Comparison of ENCODE assay signal across 19 cellular contexts in the genomic region with DNA sequence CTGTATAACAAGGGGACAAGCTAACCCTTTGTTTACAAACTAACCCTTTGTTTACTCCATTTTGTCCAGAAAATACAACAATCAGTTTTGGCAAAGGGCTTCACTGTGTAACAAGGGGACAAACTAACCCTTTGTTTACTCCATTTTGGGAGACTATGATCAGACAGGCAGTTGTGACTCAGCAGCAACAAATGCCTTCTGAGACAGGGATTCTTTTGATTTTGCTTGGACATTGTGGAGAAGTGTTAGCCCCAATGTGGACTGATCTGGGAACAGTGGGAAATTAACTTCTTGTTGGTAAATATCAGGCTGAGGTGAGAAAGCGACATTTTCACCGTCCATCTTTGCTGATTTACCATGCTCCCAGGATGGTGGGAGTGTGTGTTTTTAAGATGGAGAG. TPM values are rescaled to one million over a fixed set of nuclear protein-coding genes. Genes with fewer than 3 reads are reported as not detected.
DNase-seq lines count a peak whose midpoint lies in the region; ATAC-seq and TF ChIP-seq lines count a peak whose summit lies in the region.
"Had no signal": no experiment of that assay in that cellular context is flagged by ENCODE, and none has a peak within 500 bp of the region (broad histone marks: within the 10 kb centered on the region; RNA-seq: fewer than 3 reads in every experiment).

No MANE protein-coding gene starts in this region.

- no peaks in the 10 kb centered on the region for H3K36me3 ChIP-seq in HCT116 (ENCODE audit: control insufficient read depth in 1 of 2, insufficient read depth in 2 of 2, low read length in 2 of 2)
- H3K36me3 ChIP-seq in lower lobe of right lung: no peaks in the 10 kb centered on the region
- H3K36me3 ChIP-seq: ascending aorta, heart left ventricle had no signal

- H3K27ac Mint-ChIP-seq in stimulated activated naive CD8-positive, alpha-beta T cell treated with anti-CD3 and anti-CD28 coated beads, Interleukin-15, amount 100 ng/mL, for 72 hours: no peak overlapping the region
- no peak overlapping the region for H3K27ac Mint-ChIP-seq in activated T-cell treated with anti-CD3 and anti-CD28 coated beads, Interleukin-2, amount 50 U/mL, for 24 hours
- H3K27ac Mint-ChIP-seq: activated CD8-positive, alpha-beta T cell treated with anti-CD3 and anti-CD28 coated beads for 36 hours; activated T-helper 2 cell treated with anti-CD3 and anti-CD28 coated beads, Interferon-gamma antibody, Interleukin-2, Interleukin-4, amounts not matched to agents 10 μg/mL and 5 μg/mL and 100 μg/mL, durations not matched to agents 14 hours and 24 hours and 36 hours; endodermal cell had no signal

- no peak overlapping the region for H3K4me3 Mint-ChIP-seq in stimulated activated naive CD8-positive, alpha-beta T cell treated with anti-CD3 and anti-CD28 coated beads, Interleukin-15, amount 100 ng/mL, for 72 hours
- no peak overlapping the region for H3K4me3 Mint-ChIP-seq in activated T-cell treated with anti-CD3 and anti-CD28 coated beads, Interleukin-2, amount 50 U/mL, for 24 hours
- H3K4me3 Mint-ChIP-seq: activated CD8-positive, alpha-beta T cell treated with anti-CD3 and anti-CD28 coated beads for 36 hours; endodermal cell had no signal

- H3K27ac ChIP-seq in HCT116 (ENCODE audit: low read depth, low read length) (no peak overlapping the region), caudate nucleus (ENCODE audit: low read depth, low read length) (peak overlapping the region; percentile 46), lower lobe of right lung (peak overlapping the region; percentile 74), substantia nigra (ENCODE audit: low read depth, low read length, poor library complexity, severe bottlenecking) (peak overlapping the region; percentile 60)
- H3K27ac ChIP-seq: ascending aorta, heart left ventricle had no signal

- DNase-seq in HCT116 (ENCODE audit: low read depth, low spot score): no peak
- peak in 4 of 61 donors; percentile 6 to 14 (median 8) for DNase-seq in caudate nucleus (lab: John Stamatoyannopoulos, UW)
- DNase-seq in lower lobe of right lung: no peak
- DNase-seq in substantia nigra (lab: John Stamatoyannopoulos, UW): peak in 1 of 49 donors; percentile 13
- no peak for DNase-seq in stimulated activated naive CD8-positive, alpha-beta T cell treated with anti-CD3 and anti-CD28 coated beads, Interleukin-15, amount 100 ng/mL, for 72 hours
- DNase-seq in NOMO-1 (lab: John Stamatoyannopoulos, UW; ENCODE audit: unreplicated experiment in 2 of 2): no peak
- DNase-seq in activated T-cell treated with anti-CD3 and anti-CD28 coated beads, Interleukin-2, amount 50 U/mL, for 24 hours: no peak
- DNase-seq: activated CD8-positive, alpha-beta T cell treated with anti-CD3 and anti-CD28 coated beads for 36 hours; endodermal cell; heart left ventricle; KG1; left ventricle myocardium superior; NCI-H1694 treated with DMSO at 0.1 percent for 48 hours had no signal

- TF ChIP-seq CTCF in HCT116 (IDR thresholded peaks at IDR 0.05 in 2 of 3, conservative IDR thresholded peaks at IDR 0.05 in 1 of 3; ENCODE audit: borderline replicate concordance in 1 of 3, insufficient read depth in 1 of 3, low read depth in 2 of 3, low read length in 2 of 3) (no peak), lower lobe of right lung (IDR thresholded peaks at IDR 0.05) (no peak)

- CTCF ChIA-PET in HCT116 (lab: Charles Lee): no interaction called here

- POLR2A ChIA-PET in HCT116 (lab: Charles Lee): interaction anchor here (0.7 to 1.6 kb wide), 4 partner anchors 12 to 33 kb away, joined by 3 to 6 read pairs (median 4); no protein-coding TSS in a partner anchor

- H3K36me3 Mint-ChIP-seq in activated T-cell treated with anti-CD3 and anti-CD28 coated beads, Interleukin-2, amount 50 U/mL, for 24 hours (ENCODE audit: low read depth): no peaks in the 10 kb centered on the region

- TF ChIP-seq RAD21 in HCT116 (IDR thresholded peaks at IDR 0.05; ENCODE audit: low read depth): no peak

- no peaks in the 10 kb centered on the region for H4K20me1 ChIP-seq in HCT116 (ENCODE audit: insufficient read depth)

- peak overlapping the region; percentile 60 for H2AFZ ChIP-seq in HCT116 (ENCODE audit: low read depth, low read length, poor library complexity, severe bottlenecking)

- no peaks in the 10 kb centered on the region for H3K9me3 Mint-ChIP-seq in stimulated activated naive CD8-positive, alpha-beta T cell treated with anti-CD3 and anti-CD28 coated beads, Interleukin-15, amount 100 ng/mL, for 72 hours
- H3K9me3 Mint-ChIP-seq in activated T-cell treated with anti-CD3 and anti-CD28 coated beads, Interleukin-2, amount 50 U/mL, for 24 hours: no peaks in the 10 kb centered on the region
- H3K9me3 Mint-ChIP-seq: activated CD8-positive, alpha-beta T cell treated with anti-CD3 and anti-CD28 coated beads for 36 hours; activated T-helper 2 cell treated with anti-CD3 and anti-CD28 coated beads, Interferon-gamma antibody, Interleukin-2, Interleukin-4, amounts not matched to agents 10 μg/mL and 5 μg/mL and 100 μg/mL, durations not matched to agents 14 hours and 24 hours and 36 hours; endodermal cell had no signal

- intact Hi-C loops in HCT116 (cut with micrococcal nuclease) (no loop called here), lower lobe of right lung (cut with DNase I) (no loop called here)

- peaks cover 27% of the 10 kb centered on the region for H3K79me2 ChIP-seq in HCT116 (ENCODE audit: insufficient read depth, low read length)

- RAD21 ChIA-PET in HCT116 (lab: Charles Lee; ENCODE audit: low non-redundant PET in 1 of 2, low total read pairs in 2 of 2, uncharacterized antibody in 2 of 2, unreplicated experiment in 2 of 2): no interaction called here

- peaks cover 4 to 70% of the 10 kb centered on the region in 2 experiments; a peak in 3 of 4 replicates for H3K4me1 ChIP-seq in HCT116 (ENCODE audit: control insufficient read depth in 1 of 2, insufficient read depth in 2 of 2, low read length in 2 of 2)
- no peaks in the 10 kb centered on the region for H3K4me1 ChIP-seq in lower lobe of right lung
- H3K4me1 ChIP-seq: ascending aorta had no signal

- H3K4me3 ChIP-seq in HCT116 (replicated peaks in 1 of 2; ENCODE audit: low read depth in 1 of 2, low read length in 2 of 2): no peak overlapping the region
- H3K4me3 ChIP-seq in lower lobe of right lung: peak overlapping the region; percentile 42
- H3K4me3 ChIP-seq: ascending aorta, GM12878, heart left ventricle had no signal

- 0 out of 2 replicates have a peak overlapping the region, but pooled peaks have one; percentile 8 for H3K9ac ChIP-seq in HCT116 (ENCODE audit: low read length)

- no peak for ATAC-seq in HCT116
- no peak for ATAC-seq in lower lobe of right lung
- no peak for ATAC-seq in stimulated activated naive CD8-positive, alpha-beta T cell treated with anti-CD3 and anti-CD28 coated beads, Interleukin-15, amount 100 ng/mL, for 72 hours
- no peak for ATAC-seq in GM18517 (IDR thresholded peaks at IDR 0.05; ENCODE audit: unreplicated experiment)
- ATAC-seq: activated CD8-positive, alpha-beta T cell treated with anti-CD3 and anti-CD28 coated beads for 36 hours; GM12878; heart left ventricle; left ventricle myocardium superior had no signal

- BruUV-seq in HCT116 (replicated peaks; lab: Mats Ljungman, UMichigan): no TSS peak

- H3K9me2 ChIP-seq in HCT116 (ENCODE audit: insufficient read depth): no peaks in the 10 kb centered on the region

- no peaks in the 10 kb centered on the region for H3K27me3 ChIP-seq in HCT116 (ENCODE audit: insufficient read depth, low read length)
- H3K27me3 ChIP-seq in lower lobe of right lung (ENCODE audit: low read depth): no peaks in the 10 kb centered on the region
- H3K27me3 ChIP-seq: ascending aorta had no signal

- H3K4me2 ChIP-seq in HCT116 (ENCODE audit: low read length): peak overlapping the region; percentile 37

- H3K27me3 Mint-ChIP-seq in stimulated activated naive CD8-positive, alpha-beta T cell treated with anti-CD3 and anti-CD28 coated beads, Interleukin-15, amount 100 ng/mL, for 72 hours: peaks cover 83% of the 10 kb centered on the region
- peaks cover 64% of the 10 kb centered on the region for H3K27me3 Mint-ChIP-seq in activated T-cell treated with anti-CD3 and anti-CD28 coated beads, Interleukin-2, amount 50 U/mL, for 24 hours

- no peaks in the 10 kb centered on the region for H3K4me1 Mint-ChIP-seq in stimulated activated naive CD8-positive, alpha-beta T cell treated with anti-CD3 and anti-CD28 coated beads, Interleukin-15, amount 100 ng/mL, for 72 hours
- peaks cover 12% of the 10 kb centered on the region for H3K4me1 Mint-ChIP-seq in activated T-cell treated with anti-CD3 and anti-CD28 coated beads, Interleukin-2, amount 50 U/mL, for 24 hours (ENCODE audit: low read depth)

- no peaks in the 10 kb centered on the region for H3K9me3 ChIP-seq in HCT116 (ENCODE audit: control insufficient read depth in 1 of 2, insufficient read depth in 1 of 2, low read depth in 1 of 2, low read length in 2 of 2)
- H3K9me3 ChIP-seq in lower lobe of right lung: no peaks in the 10 kb centered on the region
- H3K9me3 ChIP-seq: ascending aorta, heart left ventricle had no signal

- no peak for TF ChIP-seq POLR2A in HCT116 (IDR thresholded peaks at IDR 0.05; ENCODE audit: borderline replicate concordance, extremely low read depth, insufficient read depth, insufficient read length)

TF ChIP-seq in HCT116, 20 proteins besides CTCF, POLR2A, EP300 and RAD21 (continues in another document):
- TF ChIP-seq JUND (IDR thresholded peaks at IDR 0.05): no peak
- TF ChIP-seq, protein P1, sequence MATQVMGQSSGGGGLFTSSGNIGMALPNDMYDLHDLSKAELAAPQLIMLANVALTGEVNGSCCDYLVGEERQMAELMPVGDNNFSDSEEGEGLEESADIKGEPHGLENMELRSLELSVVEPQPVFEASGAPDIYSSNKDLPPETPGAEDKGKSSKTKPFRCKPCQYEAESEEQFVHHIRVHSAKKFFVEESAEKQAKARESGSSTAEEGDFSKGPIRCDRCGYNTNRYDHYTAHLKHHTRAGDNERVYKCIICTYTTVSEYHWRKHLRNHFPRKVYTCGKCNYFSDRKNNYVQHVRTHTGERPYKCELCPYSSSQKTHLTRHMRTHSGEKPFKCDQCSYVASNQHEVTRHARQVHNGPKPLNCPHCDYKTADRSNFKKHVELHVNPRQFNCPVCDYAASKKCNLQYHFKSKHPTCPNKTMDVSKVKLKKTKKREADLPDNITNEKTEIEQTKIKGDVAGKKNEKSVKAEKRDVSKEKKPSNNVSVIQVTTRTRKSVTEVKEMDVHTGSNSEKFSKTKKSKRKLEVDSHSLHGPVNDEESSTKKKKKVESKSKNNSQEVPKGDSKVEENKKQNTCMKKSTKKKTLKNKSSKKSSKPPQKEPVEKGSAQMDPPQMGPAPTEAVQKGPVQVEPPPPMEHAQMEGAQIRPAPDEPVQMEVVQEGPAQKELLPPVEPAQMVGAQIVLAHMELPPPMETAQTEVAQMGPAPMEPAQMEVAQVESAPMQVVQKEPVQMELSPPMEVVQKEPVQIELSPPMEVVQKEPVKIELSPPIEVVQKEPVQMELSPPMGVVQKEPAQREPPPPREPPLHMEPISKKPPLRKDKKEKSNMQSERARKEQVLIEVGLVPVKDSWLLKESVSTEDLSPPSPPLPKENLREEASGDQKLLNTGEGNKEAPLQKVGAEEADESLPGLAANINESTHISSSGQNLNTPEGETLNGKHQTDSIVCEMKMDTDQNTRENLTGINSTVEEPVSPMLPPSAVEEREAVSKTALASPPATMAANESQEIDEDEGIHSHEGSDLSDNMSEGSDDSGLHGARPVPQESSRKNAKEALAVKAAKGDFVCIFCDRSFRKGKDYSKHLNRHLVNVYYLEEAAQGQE (IDR thresholded peaks at IDR 0.05; ENCODE audit: low read depth): no peak

RNA-seq across cellular contexts. Expression of a gene that starts 1.0 kb away (rescaled TPM):
- total RNA-seq in HCT116 (2021; ENCODE audit: unreplicated experiment) (51.5 TPM), lower lobe of right lung (60.5 TPM)
- polyA plus RNA-seq in HCT116 (2012): 58.5 and 60.4 TPM in 2 replicates
- total RNA-seq: activated CD8-positive, alpha-beta T cell treated with anti-CD3 and anti-CD28 coated beads for 36 hours; activated T-helper 2 cell treated with anti-CD3 and anti-CD28 coated beads, Interferon-gamma antibody, Interleukin-2, Interleukin-4, amounts not matched to agents 10 μg/mL and 5 μg/mL and 100 μg/mL, durations not matched to agents 14 hours and 24 hours and 36 hours; ascending aorta; osteocyte had no signal
- polyA plus RNA-seq: BJ had no signal
